In the genomic region with DNA sequence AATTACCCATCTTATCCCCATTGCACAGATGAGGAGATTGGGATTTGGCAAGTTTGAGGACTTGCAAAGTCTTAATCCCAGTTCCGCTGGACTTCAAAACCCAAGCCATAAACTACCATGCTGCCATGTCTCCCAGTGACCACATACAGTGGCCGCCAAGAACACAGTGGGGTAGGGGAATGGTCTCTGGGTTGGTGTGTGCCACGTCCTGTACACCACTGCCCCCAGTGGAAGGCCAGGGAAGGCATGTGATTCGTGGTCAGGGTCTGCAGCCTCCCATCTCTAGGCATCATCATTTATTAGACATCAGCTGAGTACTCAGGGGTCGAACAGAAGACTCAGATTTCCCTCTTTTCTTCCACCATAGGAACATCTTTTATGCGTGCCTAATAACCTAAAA, we compare ENCODE assay signal across 3 cellular contexts.
TF ChIP-seq lines count a peak whose summit lies in the region.

No MANE protein-coding gene starts in this region.

TF ChIP-seq in HCT116, 20 proteins besides CTCF, POLR2A, EP300 and RAD21 (continued from another document):
- no peak for TF ChIP-seq CEBPB (IDR thresholded peaks at IDR 0.05; ENCODE audit: low read depth)
- TF ChIP-seq, protein P1, sequence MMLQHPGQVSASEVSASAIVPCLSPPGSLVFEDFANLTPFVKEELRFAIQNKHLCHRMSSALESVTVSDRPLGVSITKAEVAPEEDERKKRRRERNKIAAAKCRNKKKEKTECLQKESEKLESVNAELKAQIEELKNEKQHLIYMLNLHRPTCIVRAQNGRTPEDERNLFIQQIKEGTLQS (IDR thresholded peaks at IDR 0.05), result no peak
- TF ChIP-seq, protein P2, sequence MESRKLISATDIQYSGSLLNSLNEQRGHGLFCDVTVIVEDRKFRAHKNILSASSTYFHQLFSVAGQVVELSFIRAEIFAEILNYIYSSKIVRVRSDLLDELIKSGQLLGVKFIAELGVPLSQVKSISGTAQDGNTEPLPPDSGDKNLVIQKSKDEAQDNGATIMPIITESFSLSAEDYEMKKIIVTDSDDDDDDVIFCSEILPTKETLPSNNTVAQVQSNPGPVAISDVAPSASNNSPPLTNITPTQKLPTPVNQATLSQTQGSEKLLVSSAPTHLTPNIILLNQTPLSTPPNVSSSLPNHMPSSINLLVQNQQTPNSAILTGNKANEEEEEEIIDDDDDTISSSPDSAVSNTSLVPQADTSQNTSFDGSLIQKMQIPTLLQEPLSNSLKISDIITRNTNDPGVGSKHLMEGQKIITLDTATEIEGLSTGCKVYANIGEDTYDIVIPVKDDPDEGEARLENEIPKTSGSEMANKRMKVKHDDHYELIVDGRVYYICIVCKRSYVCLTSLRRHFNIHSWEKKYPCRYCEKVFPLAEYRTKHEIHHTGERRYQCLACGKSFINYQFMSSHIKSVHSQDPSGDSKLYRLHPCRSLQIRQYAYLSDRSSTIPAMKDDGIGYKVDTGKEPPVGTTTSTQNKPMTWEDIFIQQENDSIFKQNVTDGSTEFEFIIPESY (IDR thresholded peaks at IDR 0.05; ENCODE audit: extremely low read depth, insufficient replicate concordance, low read length), result no peak
- TF ChIP-seq, protein P3, sequence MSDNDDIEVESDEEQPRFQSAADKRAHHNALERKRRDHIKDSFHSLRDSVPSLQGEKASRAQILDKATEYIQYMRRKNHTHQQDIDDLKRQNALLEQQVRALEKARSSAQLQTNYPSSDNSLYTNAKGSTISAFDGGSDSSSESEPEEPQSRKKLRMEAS (IDR thresholded peaks at IDR 0.05), result no peak
- TF ChIP-seq JUND (IDR thresholded peaks at IDR 0.05), result no peak

TF ChIP-seq in WTC11, 78 proteins besides CTCF, POLR2A, EP300 and RAD21 (continued from another document and continues in another):
- TF ChIP-seq, protein P4, sequence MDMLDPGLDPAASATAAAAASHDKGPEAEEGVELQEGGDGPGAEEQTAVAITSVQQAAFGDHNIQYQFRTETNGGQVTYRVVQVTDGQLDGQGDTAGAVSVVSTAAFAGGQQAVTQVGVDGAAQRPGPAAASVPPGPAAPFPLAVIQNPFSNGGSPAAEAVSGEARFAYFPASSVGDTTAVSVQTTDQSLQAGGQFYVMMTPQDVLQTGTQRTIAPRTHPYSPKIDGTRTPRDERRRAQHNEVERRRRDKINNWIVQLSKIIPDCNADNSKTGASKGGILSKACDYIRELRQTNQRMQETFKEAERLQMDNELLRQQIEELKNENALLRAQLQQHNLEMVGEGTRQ (CRISPR knock-in tag; IDR thresholded peaks at IDR 0.05), result 0 out of 2 replicates have a peak, but pooled peaks have one; percentile 25
- TF ChIP-seq, protein P5, sequence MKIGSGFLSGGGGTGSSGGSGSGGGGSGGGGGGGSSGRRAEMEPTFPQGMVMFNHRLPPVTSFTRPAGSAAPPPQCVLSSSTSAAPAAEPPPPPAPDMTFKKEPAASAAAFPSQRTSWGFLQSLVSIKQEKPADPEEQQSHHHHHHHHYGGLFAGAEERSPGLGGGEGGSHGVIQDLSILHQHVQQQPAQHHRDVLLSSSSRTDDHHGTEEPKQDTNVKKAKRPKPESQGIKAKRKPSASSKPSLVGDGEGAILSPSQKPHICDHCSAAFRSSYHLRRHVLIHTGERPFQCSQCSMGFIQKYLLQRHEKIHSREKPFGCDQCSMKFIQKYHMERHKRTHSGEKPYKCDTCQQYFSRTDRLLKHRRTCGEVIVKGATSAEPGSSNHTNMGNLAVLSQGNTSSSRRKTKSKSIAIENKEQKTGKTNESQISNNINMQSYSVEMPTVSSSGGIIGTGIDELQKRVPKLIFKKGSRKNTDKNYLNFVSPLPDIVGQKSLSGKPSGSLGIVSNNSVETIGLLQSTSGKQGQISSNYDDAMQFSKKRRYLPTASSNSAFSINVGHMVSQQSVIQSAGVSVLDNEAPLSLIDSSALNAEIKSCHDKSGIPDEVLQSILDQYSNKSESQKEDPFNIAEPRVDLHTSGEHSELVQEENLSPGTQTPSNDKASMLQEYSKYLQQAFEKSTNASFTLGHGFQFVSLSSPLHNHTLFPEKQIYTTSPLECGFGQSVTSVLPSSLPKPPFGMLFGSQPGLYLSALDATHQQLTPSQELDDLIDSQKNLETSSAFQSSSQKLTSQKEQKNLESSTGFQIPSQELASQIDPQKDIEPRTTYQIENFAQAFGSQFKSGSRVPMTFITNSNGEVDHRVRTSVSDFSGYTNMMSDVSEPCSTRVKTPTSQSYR (CRISPR knock-in tag; IDR thresholded peaks at IDR 0.05), result no peak
- TF ChIP-seq, protein P1 (CRISPR knock-in tag; conservative IDR thresholded peaks at IDR 0.05), result no peak
- TF ChIP-seq ZNF396 (CRISPR knock-in tag; IDR thresholded peaks at IDR 0.05; ENCODE audit: borderline replicate concordance), result no peak
- TF ChIP-seq, protein P6, sequence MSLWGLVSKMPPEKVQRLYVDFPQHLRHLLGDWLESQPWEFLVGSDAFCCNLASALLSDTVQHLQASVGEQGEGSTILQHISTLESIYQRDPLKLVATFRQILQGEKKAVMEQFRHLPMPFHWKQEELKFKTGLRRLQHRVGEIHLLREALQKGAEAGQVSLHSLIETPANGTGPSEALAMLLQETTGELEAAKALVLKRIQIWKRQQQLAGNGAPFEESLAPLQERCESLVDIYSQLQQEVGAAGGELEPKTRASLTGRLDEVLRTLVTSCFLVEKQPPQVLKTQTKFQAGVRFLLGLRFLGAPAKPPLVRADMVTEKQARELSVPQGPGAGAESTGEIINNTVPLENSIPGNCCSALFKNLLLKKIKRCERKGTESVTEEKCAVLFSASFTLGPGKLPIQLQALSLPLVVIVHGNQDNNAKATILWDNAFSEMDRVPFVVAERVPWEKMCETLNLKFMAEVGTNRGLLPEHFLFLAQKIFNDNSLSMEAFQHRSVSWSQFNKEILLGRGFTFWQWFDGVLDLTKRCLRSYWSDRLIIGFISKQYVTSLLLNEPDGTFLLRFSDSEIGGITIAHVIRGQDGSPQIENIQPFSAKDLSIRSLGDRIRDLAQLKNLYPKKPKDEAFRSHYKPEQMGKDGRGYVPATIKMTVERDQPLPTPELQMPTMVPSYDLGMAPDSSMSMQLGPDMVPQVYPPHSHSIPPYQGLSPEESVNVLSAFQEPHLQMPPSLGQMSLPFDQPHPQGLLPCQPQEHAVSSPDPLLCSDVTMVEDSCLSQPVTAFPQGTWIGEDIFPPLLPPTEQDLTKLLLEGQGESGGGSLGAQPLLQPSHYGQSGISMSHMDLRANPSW (CRISPR knock-in tag; conservative IDR thresholded peaks at IDR 0.05; ENCODE audit: low read depth), result no peak
- TF ChIP-seq, protein P7, sequence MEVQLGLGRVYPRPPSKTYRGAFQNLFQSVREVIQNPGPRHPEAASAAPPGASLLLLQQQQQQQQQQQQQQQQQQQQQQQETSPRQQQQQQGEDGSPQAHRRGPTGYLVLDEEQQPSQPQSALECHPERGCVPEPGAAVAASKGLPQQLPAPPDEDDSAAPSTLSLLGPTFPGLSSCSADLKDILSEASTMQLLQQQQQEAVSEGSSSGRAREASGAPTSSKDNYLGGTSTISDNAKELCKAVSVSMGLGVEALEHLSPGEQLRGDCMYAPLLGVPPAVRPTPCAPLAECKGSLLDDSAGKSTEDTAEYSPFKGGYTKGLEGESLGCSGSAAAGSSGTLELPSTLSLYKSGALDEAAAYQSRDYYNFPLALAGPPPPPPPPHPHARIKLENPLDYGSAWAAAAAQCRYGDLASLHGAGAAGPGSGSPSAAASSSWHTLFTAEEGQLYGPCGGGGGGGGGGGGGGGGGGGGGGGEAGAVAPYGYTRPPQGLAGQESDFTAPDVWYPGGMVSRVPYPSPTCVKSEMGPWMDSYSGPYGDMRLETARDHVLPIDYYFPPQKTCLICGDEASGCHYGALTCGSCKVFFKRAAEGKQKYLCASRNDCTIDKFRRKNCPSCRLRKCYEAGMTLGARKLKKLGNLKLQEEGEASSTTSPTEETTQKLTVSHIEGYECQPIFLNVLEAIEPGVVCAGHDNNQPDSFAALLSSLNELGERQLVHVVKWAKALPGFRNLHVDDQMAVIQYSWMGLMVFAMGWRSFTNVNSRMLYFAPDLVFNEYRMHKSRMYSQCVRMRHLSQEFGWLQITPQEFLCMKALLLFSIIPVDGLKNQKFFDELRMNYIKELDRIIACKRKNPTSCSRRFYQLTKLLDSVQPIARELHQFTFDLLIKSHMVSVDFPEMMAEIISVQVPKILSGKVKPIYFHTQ (CRISPR knock-in tag; IDR thresholded peaks at IDR 0.05), result no peak

TF ChIP-seq in HepG2, 621 proteins besides CTCF, POLR2A, EP300 and RAD21 (continued from another document and continues in another):
- no peak for TF ChIP-seq FIP1L1 (IDR thresholded peaks at IDR 0.05; ENCODE audit: borderline replicate concordance, insufficient read depth, low read depth, low read length)
- TF ChIP-seq POGZ (CRISPR knock-in tag; IDR thresholded peaks at IDR 0.05), result no peak
- TF ChIP-seq STAG1 (CRISPR knock-in tag; IDR thresholded peaks at IDR 0.05), result peak; percentile 70
- no peak for TF ChIP-seq ZNF253 (CRISPR knock-in tag; IDR thresholded peaks at IDR 0.05; ENCODE audit: borderline replicate concordance)
- TF ChIP-seq ZNF644 (CRISPR knock-in tag; IDR thresholded peaks at IDR 0.05; ENCODE audit: low read depth), result 0 out of 2 replicates have a peak, but pooled peaks have one; percentile 12
- no peak for TF ChIP-seq PTBP1 (IDR thresholded peaks at IDR 0.05; ENCODE audit: low read depth, low read length, poor library complexity, severe bottlenecking)
- TF ChIP-seq KDM5B (CRISPR knock-in tag; IDR thresholded peaks at IDR 0.05; ENCODE audit: borderline replicate concordance), result no peak
- TF ChIP-seq BHLHE40 (IDR thresholded peaks at IDR 0.05; ENCODE audit: low read length), result no peak
- no peak for TF ChIP-seq ZNF780A (CRISPR knock-in tag; IDR thresholded peaks at IDR 0.05)
- TF ChIP-seq ZNF543 (CRISPR knock-in tag; IDR thresholded peaks at IDR 0.05), result no peak
- no peak for TF ChIP-seq ASH2L (IDR thresholded peaks at IDR 0.05; ENCODE audit: insufficient read length, low read depth, low read length)
- TF ChIP-seq SMC3 (IDR thresholded peaks at IDR 0.05; ENCODE audit: low read length), result 0 out of 2 replicates have a peak, but pooled peaks have one; percentile 22
- TF ChIP-seq ZNF879 (CRISPR knock-in tag; IDR thresholded peaks at IDR 0.05), result no peak
- no peak for TF ChIP-seq ZNF12 (CRISPR knock-in tag; IDR thresholded peaks at IDR 0.05)
- TF ChIP-seq MEIS1 (CRISPR knock-in tag; IDR thresholded peaks at IDR 0.05; ENCODE audit: borderline replicate concordance), result no peak
- TF ChIP-seq SIX4 (CRISPR knock-in tag; IDR thresholded peaks at IDR 0.05), result no peak
- no peak for TF ChIP-seq ISL2 (CRISPR knock-in tag; IDR thresholded peaks at IDR 0.05)
- no peak for TF ChIP-seq ZNF510 (CRISPR knock-in tag; IDR thresholded peaks at IDR 0.05; ENCODE audit: low read depth)
- TF ChIP-seq, protein P8, sequence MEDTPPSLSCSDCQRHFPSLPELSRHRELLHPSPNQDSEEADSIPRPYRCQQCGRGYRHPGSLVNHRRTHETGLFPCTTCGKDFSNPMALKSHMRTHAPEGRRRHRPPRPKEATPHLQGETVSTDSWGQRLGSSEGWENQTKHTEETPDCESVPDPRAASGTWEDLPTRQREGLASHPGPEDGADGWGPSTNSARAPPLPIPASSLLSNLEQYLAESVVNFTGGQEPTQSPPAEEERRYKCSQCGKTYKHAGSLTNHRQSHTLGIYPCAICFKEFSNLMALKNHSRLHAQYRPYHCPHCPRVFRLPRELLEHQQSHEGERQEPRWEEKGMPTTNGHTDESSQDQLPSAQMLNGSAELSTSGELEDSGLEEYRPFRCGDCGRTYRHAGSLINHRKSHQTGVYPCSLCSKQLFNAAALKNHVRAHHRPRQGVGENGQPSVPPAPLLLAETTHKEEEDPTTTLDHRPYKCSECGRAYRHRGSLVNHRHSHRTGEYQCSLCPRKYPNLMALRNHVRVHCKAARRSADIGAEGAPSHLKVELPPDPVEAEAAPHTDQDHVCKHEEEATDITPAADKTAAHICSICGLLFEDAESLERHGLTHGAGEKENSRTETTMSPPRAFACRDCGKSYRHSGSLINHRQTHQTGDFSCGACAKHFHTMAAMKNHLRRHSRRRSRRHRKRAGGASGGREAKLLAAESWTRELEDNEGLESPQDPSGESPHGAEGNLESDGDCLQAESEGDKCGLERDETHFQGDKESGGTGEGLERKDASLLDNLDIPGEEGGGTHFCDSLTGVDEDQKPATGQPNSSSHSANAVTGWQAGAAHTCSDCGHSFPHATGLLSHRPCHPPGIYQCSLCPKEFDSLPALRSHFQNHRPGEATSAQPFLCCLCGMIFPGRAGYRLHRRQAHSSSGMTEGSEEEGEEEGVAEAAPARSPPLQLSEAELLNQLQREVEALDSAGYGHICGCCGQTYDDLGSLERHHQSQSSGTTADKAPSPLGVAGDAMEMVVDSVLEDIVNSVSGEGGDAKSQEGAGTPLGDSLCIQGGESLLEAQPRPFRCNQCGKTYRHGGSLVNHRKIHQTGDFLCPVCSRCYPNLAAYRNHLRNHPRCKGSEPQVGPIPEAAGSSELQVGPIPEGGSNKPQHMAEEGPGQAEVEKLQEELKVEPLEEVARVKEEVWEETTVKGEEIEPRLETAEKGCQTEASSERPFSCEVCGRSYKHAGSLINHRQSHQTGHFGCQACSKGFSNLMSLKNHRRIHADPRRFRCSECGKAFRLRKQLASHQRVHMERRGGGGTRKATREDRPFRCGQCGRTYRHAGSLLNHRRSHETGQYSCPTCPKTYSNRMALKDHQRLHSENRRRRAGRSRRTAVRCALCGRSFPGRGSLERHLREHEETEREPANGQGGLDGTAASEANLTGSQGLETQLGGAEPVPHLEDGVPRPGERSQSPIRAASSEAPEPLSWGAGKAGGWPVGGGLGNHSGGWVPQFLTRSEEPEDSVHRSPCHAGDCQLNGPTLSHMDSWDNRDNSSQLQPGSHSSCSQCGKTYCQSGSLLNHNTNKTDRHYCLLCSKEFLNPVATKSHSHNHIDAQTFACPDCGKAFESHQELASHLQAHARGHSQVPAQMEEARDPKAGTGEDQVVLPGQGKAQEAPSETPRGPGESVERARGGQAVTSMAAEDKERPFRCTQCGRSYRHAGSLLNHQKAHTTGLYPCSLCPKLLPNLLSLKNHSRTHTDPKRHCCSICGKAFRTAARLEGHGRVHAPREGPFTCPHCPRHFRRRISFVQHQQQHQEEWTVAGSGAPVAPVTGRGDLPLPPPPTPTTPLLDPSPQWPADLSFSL (CRISPR knock-in tag; IDR thresholded peaks at IDR 0.05), result no peak
- no peak for TF ChIP-seq MED8 (CRISPR knock-in tag; IDR thresholded peaks at IDR 0.05; ENCODE audit: insufficient replicate concordance)
- TF ChIP-seq, protein P9, sequence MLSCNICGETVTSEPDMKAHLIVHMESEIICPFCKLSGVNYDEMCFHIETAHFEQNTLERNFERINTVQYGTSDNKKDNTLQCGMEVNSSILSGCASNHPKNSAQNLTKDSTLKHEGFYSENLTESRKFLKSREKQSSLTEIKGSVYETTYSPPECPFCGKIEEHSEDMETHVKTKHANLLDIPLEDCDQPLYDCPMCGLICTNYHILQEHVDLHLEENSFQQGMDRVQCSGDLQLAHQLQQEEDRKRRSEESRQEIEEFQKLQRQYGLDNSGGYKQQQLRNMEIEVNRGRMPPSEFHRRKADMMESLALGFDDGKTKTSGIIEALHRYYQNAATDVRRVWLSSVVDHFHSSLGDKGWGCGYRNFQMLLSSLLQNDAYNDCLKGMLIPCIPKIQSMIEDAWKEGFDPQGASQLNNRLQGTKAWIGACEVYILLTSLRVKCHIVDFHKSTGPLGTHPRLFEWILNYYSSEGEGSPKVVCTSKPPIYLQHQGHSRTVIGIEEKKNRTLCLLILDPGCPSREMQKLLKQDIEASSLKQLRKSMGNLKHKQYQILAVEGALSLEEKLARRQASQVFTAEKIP (CRISPR knock-in tag; IDR thresholded peaks at IDR 0.05; ENCODE audit: borderline replicate concordance), result no peak
- no peak for TF ChIP-seq AHR (CRISPR knock-in tag; IDR thresholded peaks at IDR 0.05)
